Comparison of ENCODE assay signal across 1 cellular context in genomic region chr13:42990991-42991891, GRCh38.
TF ChIP-seq lines count a peak whose summit lies in the region.

No MANE protein-coding gene starts in this region.

TF ChIP-seq in WTC11, 78 proteins besides CTCF, POLR2A, EP300 and RAD21 (continued from another document):
- TF ChIP-seq, protein P1, sequence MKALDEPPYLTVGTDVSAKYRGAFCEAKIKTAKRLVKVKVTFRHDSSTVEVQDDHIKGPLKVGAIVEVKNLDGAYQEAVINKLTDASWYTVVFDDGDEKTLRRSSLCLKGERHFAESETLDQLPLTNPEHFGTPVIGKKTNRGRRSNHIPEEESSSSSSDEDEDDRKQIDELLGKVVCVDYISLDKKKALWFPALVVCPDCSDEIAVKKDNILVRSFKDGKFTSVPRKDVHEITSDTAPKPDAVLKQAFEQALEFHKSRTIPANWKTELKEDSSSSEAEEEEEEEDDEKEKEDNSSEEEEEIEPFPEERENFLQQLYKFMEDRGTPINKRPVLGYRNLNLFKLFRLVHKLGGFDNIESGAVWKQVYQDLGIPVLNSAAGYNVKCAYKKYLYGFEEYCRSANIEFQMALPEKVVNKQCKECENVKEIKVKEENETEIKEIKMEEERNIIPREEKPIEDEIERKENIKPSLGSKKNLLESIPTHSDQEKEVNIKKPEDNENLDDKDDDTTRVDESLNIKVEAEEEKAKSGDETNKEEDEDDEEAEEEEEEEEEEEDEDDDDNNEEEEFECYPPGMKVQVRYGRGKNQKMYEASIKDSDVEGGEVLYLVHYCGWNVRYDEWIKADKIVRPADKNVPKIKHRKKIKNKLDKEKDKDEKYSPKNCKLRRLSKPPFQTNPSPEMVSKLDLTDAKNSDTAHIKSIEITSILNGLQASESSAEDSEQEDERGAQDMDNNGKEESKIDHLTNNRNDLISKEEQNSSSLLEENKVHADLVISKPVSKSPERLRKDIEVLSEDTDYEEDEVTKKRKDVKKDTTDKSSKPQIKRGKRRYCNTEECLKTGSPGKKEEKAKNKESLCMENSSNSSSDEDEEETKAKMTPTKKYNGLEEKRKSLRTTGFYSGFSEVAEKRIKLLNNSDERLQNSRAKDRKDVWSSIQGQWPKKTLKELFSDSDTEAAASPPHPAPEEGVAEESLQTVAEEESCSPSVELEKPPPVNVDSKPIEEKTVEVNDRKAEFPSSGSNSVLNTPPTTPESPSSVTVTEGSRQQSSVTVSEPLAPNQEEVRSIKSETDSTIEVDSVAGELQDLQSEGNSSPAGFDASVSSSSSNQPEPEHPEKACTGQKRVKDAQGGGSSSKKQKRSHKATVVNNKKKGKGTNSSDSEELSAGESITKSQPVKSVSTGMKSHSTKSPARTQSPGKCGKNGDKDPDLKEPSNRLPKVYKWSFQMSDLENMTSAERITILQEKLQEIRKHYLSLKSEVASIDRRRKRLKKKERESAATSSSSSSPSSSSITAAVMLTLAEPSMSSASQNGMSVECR (CRISPR knock-in tag; IDR thresholded peaks at IDR 0.05; ENCODE audit: borderline replicate concordance): no peak
- no peak for TF ChIP-seq ZNF281 (CRISPR knock-in tag; IDR thresholded peaks at IDR 0.05)
- TF ChIP-seq ZNF317 (CRISPR knock-in tag; IDR thresholded peaks at IDR 0.05; ENCODE audit: borderline replicate concordance, low read depth): no peak
